10 cellular contexts compared by ENCODE assay signal in the genomic region with DNA sequence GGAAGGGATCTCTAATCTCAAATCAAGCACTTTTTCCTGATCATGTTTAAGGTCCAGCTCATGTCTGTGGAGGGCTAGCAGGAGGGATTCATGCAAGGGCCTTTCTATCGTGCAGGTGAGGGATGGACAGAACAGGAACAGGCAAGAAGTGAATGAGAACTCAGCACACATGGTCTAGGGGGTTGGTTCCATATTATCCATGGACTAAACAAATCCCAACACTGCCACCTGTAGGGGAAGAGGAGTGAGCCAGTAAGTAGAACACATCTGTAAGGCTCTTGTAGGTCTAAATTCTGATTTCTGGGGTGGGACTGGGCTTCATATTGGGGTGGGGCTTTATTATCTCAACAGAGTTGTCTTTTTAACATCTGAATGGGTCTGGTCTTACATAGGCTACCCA.
DNase-seq lines count a peak whose midpoint lies in the region; ATAC-seq, FAIRE-seq and TF ChIP-seq lines count a peak whose summit lies in the region.
"Had no signal": no experiment of that assay in that cellular context is flagged by ENCODE, and none has a peak within 500 bp of the region (broad histone marks: within the 10 kb centered on the region; RNA-seq: fewer than 3 reads in every experiment).

No MANE protein-coding gene starts in this region.

- no peaks in the 10 kb centered on the region for H3K27me3 Mint-ChIP-seq in GM23338 (ENCODE audit: insufficient read depth, low read depth, poor library complexity)

- no peak overlapping the region for H3K4me2 ChIP-seq in GM23338

- peak; percentile 46 for TF ChIP-seq CTCF in C4-2B (conservative IDR thresholded peaks at IDR 0.05)
- TF ChIP-seq CTCF in GM23338 (conservative IDR thresholded peaks at IDR 0.05; ENCODE audit: low read depth in 2 of 2), result peak; percentile 60 to 78

- no peak overlapping the region for H3K4me3 ChIP-seq in GM23338
- H3K4me3 ChIP-seq: spleen had no signal

- H3K27me3 ChIP-seq in GM23338 (ENCODE audit: insufficient read depth), result no peaks in the 10 kb centered on the region
- H3K27me3 ChIP-seq: spleen had no signal

- peak; percentile 96 for ATAC-seq in GM23338
- ATAC-seq in GM19395 (IDR thresholded peaks at IDR 0.05; ENCODE audit: unreplicated experiment), result no peak

- no peak overlapping the region for H3K4me3 Mint-ChIP-seq in GM23338

- no peaks in the 10 kb centered on the region for H4K20me1 ChIP-seq in GM23338 (replicated peaks; ENCODE audit: insufficient read depth)

- no peak for FAIRE-seq in GM19239 (lab: Jason Lieb, UNC)

- no peaks in the 10 kb centered on the region for H3K79me2 ChIP-seq in GM23338 (replicated peaks; ENCODE audit: insufficient read depth)

- H3F3A ChIP-seq in GM23338 (replicated peaks; ENCODE audit: low read depth), result no peaks in the 10 kb centered on the region

- no peaks in the 10 kb centered on the region for H3K9me2 ChIP-seq in GM23338 (ENCODE audit: insufficient read depth)

- no peak overlapping the region for H3K27ac Mint-ChIP-seq in GM23338

- H3K36me3 ChIP-seq in GM23338 (ENCODE audit: insufficient read depth), result no peaks in the 10 kb centered on the region
- H3K36me3 ChIP-seq: spleen had no signal

- H3K4me1 ChIP-seq in GM23338 (ENCODE audit: insufficient read depth), result no peaks in the 10 kb centered on the region

- H3K9me3 Mint-ChIP-seq in GM23338, result no peaks in the 10 kb centered on the region

- no peaks in the 10 kb centered on the region for H3K36me3 Mint-ChIP-seq in GM23338 (ENCODE audit: low read depth)

- H3K4me1 Mint-ChIP-seq in GM23338, result peaks cover 7% of the 10 kb centered on the region; the same call in 2 of the 3 replicates

- H3K27ac ChIP-seq in C4-2B, result no peak overlapping the region
- H3K27ac ChIP-seq in GM23338 (ENCODE audit: low read depth), result no peak overlapping the region
- H3K27ac ChIP-seq: spleen had no signal

- DNase-seq in GM23338 (ENCODE audit: low spot score), result peak; percentile 83
- peak; percentile 54 for DNase-seq in RPMI8226
- DNase-seq in iPS-NIHi11 (ENCODE audit: low spot score), result peak; percentile 26
- DNase-seq in GM19239 (ENCODE audit: insufficient read length, low spot score), result no peak
- no peak for DNase-seq in glomerular visceral epithelial cell (ENCODE audit: extremely low spot score)
- no peak for DNase-seq in KG1 (lab: John Stamatoyannopoulos, UW)
- DNase-seq: NCI-H187, spleen had no signal

- no peak overlapping the region for H2AFZ ChIP-seq in GM23338

TF ChIP-seq in GM23338, 12 proteins besides CTCF, POLR2A, EP300 and RAD21 (continues in another document):
- TF ChIP-seq NANOG (IDR thresholded peaks at IDR 0.05; ENCODE audit: borderline replicate concordance) (no peak), JUNB (IDR thresholded peaks at IDR 0.05; ENCODE audit: unreplicated experiment) (no peak), EZH2phosphoT487 (IDR thresholded peaks at IDR 0.05; ENCODE audit: unreplicated experiment) (no peak), POLR2AphosphoS5 (IDR thresholded peaks at IDR 0.05; ENCODE audit: low read depth) (no peak), ZNF114 (CRISPR knock-in tag; IDR thresholded peaks at IDR 0.05) (no peak), ZNF331 (CRISPR knock-in tag; IDR thresholded peaks at IDR 0.05; ENCODE audit: low read depth) (no peak), EZH2 (IDR thresholded peaks at IDR 0.05; ENCODE audit: low read depth, unreplicated experiment) (no peak), CREB1 (CRISPR knock-in tag; IDR thresholded peaks at IDR 0.05; ENCODE audit: low read depth) (no peak), STAT1 (IDR thresholded peaks at IDR 0.05; ENCODE audit: unreplicated experiment) (no peak)
- TF ChIP-seq, protein P1, sequence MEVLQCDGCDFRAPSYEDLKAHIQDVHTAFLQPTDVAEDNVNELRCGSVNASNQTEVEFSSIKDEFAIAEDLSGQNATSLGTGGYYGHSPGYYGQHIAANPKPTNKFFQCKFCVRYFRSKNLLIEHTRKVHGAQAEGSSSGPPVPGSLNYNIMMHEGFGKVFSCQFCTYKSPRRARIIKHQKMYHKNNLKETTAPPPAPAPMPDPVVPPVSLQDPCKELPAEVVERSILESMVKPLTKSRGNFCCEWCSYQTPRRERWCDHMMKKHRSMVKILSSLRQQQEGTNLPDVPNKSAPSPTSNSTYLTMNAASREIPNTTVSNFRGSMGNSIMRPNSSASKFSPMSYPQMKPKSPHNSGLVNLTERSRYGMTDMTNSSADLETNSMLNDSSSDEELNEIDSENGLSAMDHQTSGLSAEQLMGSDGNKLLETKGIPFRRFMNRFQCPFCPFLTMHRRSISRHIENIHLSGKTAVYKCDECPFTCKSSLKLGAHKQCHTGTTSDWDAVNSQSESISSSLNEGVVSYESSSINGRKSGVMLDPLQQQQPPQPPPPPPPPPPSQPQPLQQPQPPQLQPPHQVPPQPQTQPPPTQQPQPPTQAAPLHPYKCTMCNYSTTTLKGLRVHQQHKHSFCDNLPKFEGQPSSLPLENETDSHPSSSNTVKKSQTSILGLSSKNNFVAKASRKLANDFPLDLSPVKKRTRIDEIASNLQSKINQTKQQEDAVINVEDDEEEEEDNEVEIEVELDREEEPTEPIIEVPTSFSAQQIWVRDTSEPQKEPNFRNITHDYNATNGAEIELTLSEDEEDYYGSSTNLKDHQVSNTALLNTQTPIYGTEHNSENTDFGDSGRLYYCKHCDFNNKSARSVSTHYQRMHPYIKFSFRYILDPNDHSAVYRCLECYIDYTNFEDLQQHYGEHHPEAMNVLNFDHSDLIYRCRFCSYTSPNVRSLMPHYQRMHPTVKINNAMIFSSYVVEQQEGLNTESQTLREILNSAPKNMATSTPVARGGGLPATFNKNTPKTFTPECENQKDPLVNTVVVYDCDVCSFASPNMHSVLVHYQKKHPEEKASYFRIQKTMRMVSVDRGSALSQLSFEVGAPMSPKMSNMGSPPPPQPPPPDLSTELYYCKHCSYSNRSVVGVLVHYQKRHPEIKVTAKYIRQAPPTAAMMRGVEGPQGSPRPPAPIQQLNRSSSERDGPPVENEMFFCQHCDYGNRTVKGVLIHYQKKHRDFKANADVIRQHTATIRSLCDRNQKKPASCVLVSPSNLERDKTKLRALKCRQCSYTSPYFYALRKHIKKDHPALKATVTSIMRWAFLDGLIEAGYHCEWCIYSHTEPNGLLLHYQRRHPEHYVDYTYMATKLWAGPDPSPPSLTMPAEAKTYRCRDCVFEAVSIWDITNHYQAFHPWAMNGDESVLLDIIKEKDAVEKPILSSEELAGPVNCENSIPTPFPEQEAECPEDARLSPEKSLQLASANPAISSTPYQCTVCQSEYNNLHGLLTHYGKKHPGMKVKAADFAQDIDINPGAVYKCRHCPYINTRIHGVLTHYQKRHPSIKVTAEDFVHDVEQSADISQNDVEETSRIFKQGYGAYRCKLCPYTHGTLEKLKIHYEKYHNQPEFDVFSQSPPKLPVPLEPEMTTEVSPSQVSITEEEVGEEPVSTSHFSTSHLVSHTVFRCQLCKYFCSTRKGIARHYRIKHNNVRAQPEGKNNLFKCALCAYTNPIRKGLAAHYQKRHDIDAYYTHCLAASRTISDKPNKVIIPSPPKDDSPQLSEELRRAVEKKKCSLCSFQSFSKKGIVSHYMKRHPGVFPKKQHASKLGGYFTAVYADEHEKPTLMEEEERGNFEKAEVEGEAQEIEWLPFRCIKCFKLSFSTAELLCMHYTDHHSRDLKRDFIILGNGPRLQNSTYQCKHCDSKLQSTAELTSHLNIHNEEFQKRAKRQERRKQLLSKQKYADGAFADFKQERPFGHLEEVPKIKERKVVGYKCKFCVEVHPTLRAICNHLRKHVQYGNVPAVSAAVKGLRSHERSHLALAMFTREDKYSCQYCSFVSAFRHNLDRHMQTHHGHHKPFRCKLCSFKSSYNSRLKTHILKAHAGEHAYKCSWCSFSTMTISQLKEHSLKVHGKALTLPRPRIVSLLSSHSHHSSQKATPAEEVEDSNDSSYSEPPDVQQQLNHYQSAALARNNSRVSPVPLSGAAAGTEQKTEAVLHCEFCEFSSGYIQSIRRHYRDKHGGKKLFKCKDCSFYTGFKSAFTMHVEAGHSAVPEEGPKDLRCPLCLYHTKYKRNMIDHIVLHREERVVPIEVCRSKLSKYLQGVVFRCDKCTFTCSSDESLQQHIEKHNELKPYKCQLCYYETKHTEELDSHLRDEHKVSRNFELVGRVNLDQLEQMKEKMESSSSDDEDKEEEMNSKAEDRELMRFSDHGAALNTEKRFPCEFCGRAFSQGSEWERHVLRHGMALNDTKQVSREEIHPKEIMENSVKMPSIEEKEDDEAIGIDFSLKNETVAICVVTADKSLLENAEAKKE (CRISPR knock-in tag; IDR thresholded peaks at IDR 0.05), result no peak
- TF ChIP-seq, protein P2, sequence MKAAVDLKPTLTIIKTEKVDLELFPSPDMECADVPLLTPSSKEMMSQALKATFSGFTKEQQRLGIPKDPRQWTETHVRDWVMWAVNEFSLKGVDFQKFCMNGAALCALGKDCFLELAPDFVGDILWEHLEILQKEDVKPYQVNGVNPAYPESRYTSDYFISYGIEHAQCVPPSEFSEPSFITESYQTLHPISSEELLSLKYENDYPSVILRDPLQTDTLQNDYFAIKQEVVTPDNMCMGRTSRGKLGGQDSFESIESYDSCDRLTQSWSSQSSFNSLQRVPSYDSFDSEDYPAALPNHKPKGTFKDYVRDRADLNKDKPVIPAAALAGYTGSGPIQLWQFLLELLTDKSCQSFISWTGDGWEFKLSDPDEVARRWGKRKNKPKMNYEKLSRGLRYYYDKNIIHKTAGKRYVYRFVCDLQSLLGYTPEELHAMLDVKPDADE (IDR thresholded peaks at IDR 0.05), result no peak

Comparison
In these comparisons a context has a peak if more than half of its experiments do, and no peak if none do; other contexts are left out.
1. DNase-seq: peak in GM23338 (single experiment), RPMI8226 (single experiment) and iPS-NIHi11 (single experiment); none in GM19239 (single experiment), glomerular visceral epithelial cell (single experiment) and KG1 (single experiment).